ENCODE assay signal across 8 cellular contexts in the genomic region with DNA sequence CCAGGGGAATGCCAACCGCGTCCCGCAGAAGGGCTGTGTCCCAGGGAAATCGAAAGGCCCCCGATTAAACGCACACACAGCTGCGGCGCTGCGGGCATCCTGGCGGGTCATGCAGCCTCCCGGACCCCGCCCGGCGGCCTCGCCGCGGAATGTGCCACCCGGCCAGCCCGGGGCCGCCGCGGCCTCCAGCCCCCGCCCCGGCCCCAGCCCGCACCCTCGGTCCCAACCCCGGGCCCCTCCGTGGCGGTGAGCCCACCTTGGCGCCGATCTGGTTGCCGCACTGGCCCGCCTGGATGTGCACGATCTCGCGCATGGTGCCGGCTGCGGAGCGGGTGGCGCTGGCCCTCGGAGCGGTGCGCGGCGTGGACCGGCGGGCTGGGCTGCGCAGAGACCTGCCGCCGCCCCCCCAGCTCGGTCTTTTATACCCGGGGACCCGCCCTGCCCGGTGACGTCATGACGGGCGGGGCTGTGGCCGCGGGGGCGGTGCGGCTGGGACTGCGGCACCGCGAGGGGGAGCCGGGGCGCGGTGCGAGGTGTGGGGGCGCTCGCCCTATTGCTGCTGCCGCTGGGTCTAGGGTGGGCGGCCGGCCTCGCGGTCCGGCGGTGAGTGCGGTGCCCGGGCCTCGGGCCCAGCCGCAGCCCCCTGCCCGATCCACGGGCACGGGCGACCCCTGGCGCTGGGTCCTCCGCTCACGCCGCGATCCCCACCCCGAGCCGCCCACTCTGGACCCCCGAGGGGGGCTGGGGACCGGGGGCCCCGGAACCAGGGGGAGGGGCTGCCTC. TPM values are rescaled to one million over a fixed set of nuclear protein-coding genes. Genes with fewer than 3 reads are reported as not detected.
DNase-seq lines count a peak whose midpoint lies in the region; ATAC-seq and TF ChIP-seq lines count a peak whose summit lies in the region.

TUBB2A (minus strand) TSS at position 394 of the 783 bp plus-strand sequence; CDS start at position 313, 81 bp downstream.

- no peaks in the 10 kb centered on the region for H3K9me2 ChIP-seq in SK-N-SH

- H3K4me2 ChIP-seq in SK-N-SH: peak within 1 kb of the TSS; percentile 98

- peak within 1 kb of the TSS; percentile 91 for H3K4me3 ChIP-seq in HUES6 (ENCODE audit: low read depth, low read length)
- peak within 1 kb of the TSS; percentile 87 to 95 for H3K4me3 ChIP-seq in SK-N-SH (ENCODE audit: low read depth in 2 of 2, low read length in 1 of 2)
- H3K4me3 ChIP-seq in ovary: peak within 1 kb of the TSS; percentile 77
- H3K4me3 ChIP-seq in thymus (ENCODE audit: low read length): peak within 1 kb of the TSS; percentile 70

- ATAC-seq in GM21390 (IDR thresholded peaks at IDR 0.05; ENCODE audit: unreplicated experiment): peak; percentile 88
- ATAC-seq in activated naive CD4-positive, alpha-beta T cell treated with anti-CD3 and anti-CD28 coated beads, Interleukin-2, amount 50 U/mL, for 72 hours: peak; percentile 73 to 90

- H3K36me3 ChIP-seq in HUES6 (ENCODE audit: control insufficient read depth, insufficient read depth, low read length) (peaks cover 32% of the 10 kb centered on the region), SK-N-SH (replicated peaks in 1 of 2; ENCODE audit: control insufficient read depth in 1 of 2, insufficient read depth in 2 of 2, low read length in 1 of 2) (peaks cover 20 to 24% of the 10 kb centered on the region in 2 experiments), ovary (no peaks in the 10 kb centered on the region), thymus (ENCODE audit: control insufficient read depth, insufficient read depth) (no peaks in the 10 kb centered on the region)

- peaks cover 0 to 8% of the 10 kb centered on the region in 2 donors for H3K36me3 Mint-ChIP-seq in activated naive CD4-positive, alpha-beta T cell treated with anti-CD3 and anti-CD28 coated beads, Interleukin-2, amount 50 U/mL, for 72 hours
- peaks cover 14% of the 10 kb centered on the region for H3K36me3 Mint-ChIP-seq in glutamatergic neuron (ENCODE audit: unreplicated experiment)

- POLR2A ChIA-PET in SK-N-SH (lab: Yijun Ruan, JAX): interaction anchor here (0.9 to 3.4 kb wide), 9 partner anchors 8 to 97 kb away, joined by 3 to 38 read pairs (median 6); partner anchors contain the start of gene TUBB2B

- DNase-seq in DMS114 treated with DMSO at 0.1 percent for 48 hours (lab: John Stamatoyannopoulos, UW; ENCODE audit: unreplicated experiment) (peak; percentile 39), SK-N-SH (peak; percentile 98), glutamatergic neuron (peak; percentile 91), ovary (peak; percentile 76 to 90 (median 86))
- DNase-seq in activated naive CD4-positive, alpha-beta T cell treated with anti-CD3 and anti-CD28 coated beads, Interleukin-2, amount 50 U/mL, for 72 hours (ENCODE audit: low spot score in 2 of 2): peak; percentile 81 to 89

- peaks cover 18% of the 10 kb centered on the region for H4K20me1 ChIP-seq in SK-N-SH (ENCODE audit: insufficient read depth)

- H3K9ac ChIP-seq in HUES6 (ENCODE audit: low read length) (peak within 1 kb of the TSS; percentile 93), SK-N-SH (peak within 1 kb of the TSS; percentile 99)

- CTCF ChIA-PET in SK-N-SH (lab: Yijun Ruan, JAX): interaction anchor here (0.6 to 2.0 kb wide), 11 partner anchors 9 to 94 kb away, joined by 3 to 10 read pairs (median 3); no protein-coding TSS in a partner anchor

- intact Hi-C loops in ovary (cut with DNase I): no loop called here

- peak; percentile 56 for TF ChIP-seq CTCF in SK-N-SH (IDR thresholded peaks at IDR 0.05)
- TF ChIP-seq CTCF in glutamatergic neuron (IDR thresholded peaks at IDR 0.05; ENCODE audit: partially characterized antibody, unreplicated experiment): no peak
- TF ChIP-seq CTCF in ovary (IDR thresholded peaks at IDR 0.05): peak; percentile 12 to 75 (median 66)

- no peaks in the 10 kb centered on the region for H3K27me3 ChIP-seq in HUES6 (ENCODE audit: control insufficient read depth, insufficient read depth, low read length)
- H3K27me3 ChIP-seq in SK-N-SH (ENCODE audit: insufficient read depth): no peaks in the 10 kb centered on the region
- H3K27me3 ChIP-seq in ovary: no peaks in the 10 kb centered on the region
- H3K27me3 ChIP-seq in thymus (ENCODE audit: control insufficient read depth, insufficient read depth): no peaks in the 10 kb centered on the region

- peak; percentile 85 for TF ChIP-seq POLR2A in ovary (IDR thresholded peaks at IDR 0.05)

- no peak; the same call in 1 of the 2 replicates for TF ChIP-seq RAD21 in SK-N-SH (IDR thresholded peaks at IDR 0.05; ENCODE audit: low read length)

- peak in 1 of 2 experiments; percentile 64; a peak in 1 of 4 replicates for TF ChIP-seq EP300 in SK-N-SH (IDR thresholded peaks at IDR 0.05; ENCODE audit: borderline replicate concordance in 1 of 2, low read depth in 1 of 2, low read length in 1 of 2)
- no peak for TF ChIP-seq EP300 in ovary (IDR thresholded peaks at IDR 0.05)

- H3F3A ChIP-seq in SK-N-SH (replicated peaks; ENCODE audit: insufficient read depth): peaks cover 39% of the 10 kb centered on the region

- H3K9me3 ChIP-seq in HUES6 (ENCODE audit: control insufficient read depth, insufficient read depth, low read depth, low read length) (no peaks in the 10 kb centered on the region), SK-N-SH (no peaks in the 10 kb centered on the region), ovary (no peaks in the 10 kb centered on the region), thymus (ENCODE audit: control insufficient read depth) (no peaks in the 10 kb centered on the region)

- H3K4me1 Mint-ChIP-seq in glutamatergic neuron (ENCODE audit: low read depth, unreplicated experiment): peaks cover 20% of the 10 kb centered on the region

- peak within 1 kb of the TSS; percentile 95 for H3K4me3 Mint-ChIP-seq in glutamatergic neuron (ENCODE audit: unreplicated experiment)

- whole genome bisulfite sequencing in SK-N-SH (ENCODE audit: low lambda C conversion rate): under 1% methylated on average over 24 of the region's 95 CpGs
- 0 to 1% (median 0%) methylated on average over 47 to 95 of the region's 95 CpGs for WGBS in ovary, 3 donors
- WGBS in thymus: under 1% methylated on average over 95 of the region's 95 CpGs

- H3K79me2 ChIP-seq in SK-N-SH (ENCODE audit: insufficient read depth): peaks cover 33% of the 10 kb centered on the region

- H2AFZ ChIP-seq in SK-N-SH (ENCODE audit: low read depth): peak within 1 kb of the TSS; percentile 70

- peaks cover 32% of the 10 kb centered on the region for H3K4me1 ChIP-seq in HUES6 (ENCODE audit: control insufficient read depth, insufficient read depth, low read length)
- peaks cover 5 to 8% of the 10 kb centered on the region in 2 experiments; a peak in 1 of 4 replicates for H3K4me1 ChIP-seq in SK-N-SH (ENCODE audit: control insufficient read depth in 1 of 2, insufficient read depth in 2 of 2, low read depth in 1 of 2, low read length in 1 of 2)
- peaks cover 3% of the 10 kb centered on the region for H3K4me1 ChIP-seq in ovary (ENCODE audit: insufficient read depth)
- peaks cover 2% of the 10 kb centered on the region for H3K4me1 ChIP-seq in thymus (ENCODE audit: control insufficient read depth, insufficient read depth, low read length)

- H3K9me3 Mint-ChIP-seq in activated naive CD4-positive, alpha-beta T cell treated with anti-CD3 and anti-CD28 coated beads, Interleukin-2, amount 50 U/mL, for 72 hours: no peaks in the 10 kb centered on the region
- peaks cover 16% of the 10 kb centered on the region for H3K9me3 Mint-ChIP-seq in glutamatergic neuron (ENCODE audit: unreplicated experiment)

- peaks cover 15% of the 10 kb centered on the region for H3K27me3 Mint-ChIP-seq in glutamatergic neuron (ENCODE audit: unreplicated experiment)

- H3K27ac Mint-ChIP-seq in activated naive CD4-positive, alpha-beta T cell treated with anti-CD3 and anti-CD28 coated beads, Interleukin-2, amount 50 U/mL, for 72 hours: peak within 1 kb of the TSS; percentile 71 to 75
- H3K27ac Mint-ChIP-seq in glutamatergic neuron (ENCODE audit: unreplicated experiment): peak within 1 kb of the TSS; percentile 98

- peak within 1 kb of the TSS; percentile 90; the same call in 1 of the 2 replicates for H3K27ac ChIP-seq in HUES6 (ENCODE audit: low read depth, low read length)
- peak within 1 kb of the TSS; percentile 72 to 74; a peak in 3 of 4 replicates for H3K27ac ChIP-seq in SK-N-SH (ENCODE audit: low read depth in 2 of 2, low read length in 1 of 2)
- peak within 1 kb of the TSS; percentile 38 to 46 for H3K27ac ChIP-seq in ovary
- H3K27ac ChIP-seq in thymus (ENCODE audit: low read depth): peak within 1 kb of the TSS; percentile 61

TF ChIP-seq in SK-N-SH, 30 proteins besides CTCF, POLR2A, EP300 and RAD21 (continues in another document):
- TF ChIP-seq MEF2A (IDR thresholded peaks at IDR 0.05; ENCODE audit: borderline replicate concordance, low read depth) (no peak), POLR2AphosphoS5 (IDR thresholded peaks at IDR 0.05; ENCODE audit: low read depth, low read length) (peak; percentile 98), RXRA (IDR thresholded peaks at IDR 0.05; ENCODE audit: borderline replicate concordance, low read depth) (no peak), GABPA (IDR thresholded peaks at IDR 0.05; ENCODE audit: low read depth) (no peak), SMC3 (IDR thresholded peaks at IDR 0.05; ENCODE audit: low read depth, low read length) (peak; percentile 30; the same call in 1 of the 2 replicates), NRF1 (IDR thresholded peaks at IDR 0.05; ENCODE audit: low read depth, low read length) (peak; percentile 42; the same call in 1 of the 2 replicates)
- TF ChIP-seq, protein P1, sequence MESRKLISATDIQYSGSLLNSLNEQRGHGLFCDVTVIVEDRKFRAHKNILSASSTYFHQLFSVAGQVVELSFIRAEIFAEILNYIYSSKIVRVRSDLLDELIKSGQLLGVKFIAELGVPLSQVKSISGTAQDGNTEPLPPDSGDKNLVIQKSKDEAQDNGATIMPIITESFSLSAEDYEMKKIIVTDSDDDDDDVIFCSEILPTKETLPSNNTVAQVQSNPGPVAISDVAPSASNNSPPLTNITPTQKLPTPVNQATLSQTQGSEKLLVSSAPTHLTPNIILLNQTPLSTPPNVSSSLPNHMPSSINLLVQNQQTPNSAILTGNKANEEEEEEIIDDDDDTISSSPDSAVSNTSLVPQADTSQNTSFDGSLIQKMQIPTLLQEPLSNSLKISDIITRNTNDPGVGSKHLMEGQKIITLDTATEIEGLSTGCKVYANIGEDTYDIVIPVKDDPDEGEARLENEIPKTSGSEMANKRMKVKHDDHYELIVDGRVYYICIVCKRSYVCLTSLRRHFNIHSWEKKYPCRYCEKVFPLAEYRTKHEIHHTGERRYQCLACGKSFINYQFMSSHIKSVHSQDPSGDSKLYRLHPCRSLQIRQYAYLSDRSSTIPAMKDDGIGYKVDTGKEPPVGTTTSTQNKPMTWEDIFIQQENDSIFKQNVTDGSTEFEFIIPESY (IDR thresholded peaks at IDR 0.05; ENCODE audit: borderline replicate concordance, low read depth): no peak

RNA-seq across cellular contexts. Expression of gene TUBB2A, which starts in this region (rescaled TPM):
- polyA plus RNA-seq in SK-N-SH (2012; rRNA removed) (169 and 199 TPM in 2 replicates), ovary (1 to 10 TPM; 5.7 to 9.3 TPM), thymus (19.6 TPM)
- 106 and 153 TPM in 2 replicates for polyA plus RNA-seq in SK-N-SH (2012; cell fraction: cytosol; rRNA removed)
- polyA plus RNA-seq in SK-N-SH (2012; cell fraction: nucleus; rRNA removed): 205 and 241 TPM in 2 replicates
- total RNA-seq in activated naive CD4-positive, alpha-beta T cell treated with anti-CD3 and anti-CD28 coated beads, Interleukin-2, amount 50 U/mL, for 72 hours: 1 to 10 TPM; 1.8 to 3.8 TPM
- total RNA-seq in glutamatergic neuron (ENCODE audit: unreplicated experiment) (769 TPM), ovary (10 to 100 TPM in 6 of 7 donors, 1 to 10 TPM in 1; 9.8 to 32.7 (median 18.0) TPM)

Comparison
In these comparisons a context has a peak if more than half of its experiments do, and no peak if none do; other contexts are left out.
1. Peak in every context shown above with its lines: DNase-seq, ATAC-seq, H3K4me3 ChIP-seq and H3K27ac ChIP-seq.
2. RNA of gene TUBB2A (total RNA-seq): 769 TPM in glutamatergic neuron (single experiment); 9.8 to 32.7 TPM in ovary and 1.8 to 3.8 TPM in activated naive CD4-positive, alpha-beta T cell treated with anti-CD3 and anti-CD28 coated beads, Interleukin-2, amount 50 U/mL, for 72 hours; every median in the first group is over 10 times any median in the second.
3. DNase-seq: peak in every context shown above with its lines; median percentile 98 in SK-N-SH; 91 in glutamatergic neuron; 86 in ovary; 85 in activated naive CD4-positive, alpha-beta T cell treated with anti-CD3 and anti-CD28 coated beads, Interleukin-2, amount 50 U/mL, for 72 hours; 39 in DMS114 treated with DMSO at 0.1 percent for 48 hours.